ENCODE assay signal across 26 cellular contexts in the genomic region with DNA sequence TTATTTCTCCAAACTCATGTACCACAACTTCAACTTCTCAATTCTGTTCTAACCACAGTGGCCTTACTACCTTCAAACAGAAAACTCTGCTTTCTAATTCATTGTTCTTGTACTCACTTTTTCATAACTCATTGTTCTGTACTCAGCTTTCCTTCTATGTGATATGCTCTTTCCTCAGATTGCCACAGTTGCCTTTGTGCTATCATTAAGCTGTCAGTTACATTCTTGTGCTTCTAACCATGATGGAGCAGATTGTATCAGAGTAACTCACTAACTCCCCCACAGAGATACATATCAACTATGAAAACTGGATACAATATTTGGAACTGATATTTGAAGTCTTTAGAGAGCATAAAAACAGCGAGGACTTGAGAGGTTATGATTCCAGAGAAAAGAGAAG.
"Had no signal": no experiment of that assay in that cellular context is flagged by ENCODE, and none has a peak within 500 bp of the region (broad histone marks: within the 10 kb centered on the region; RNA-seq: fewer than 3 reads in every experiment).

No MANE protein-coding gene starts in this region.

- H3K27me3 ChIP-seq: adrenal gland, body of pancreas, breast epithelium, SJCRH30 had no signal

- H3K36me3 ChIP-seq: adrenal gland, breast epithelium, SJCRH30 had no signal

- H2AFZ ChIP-seq: PC-9 had no signal

- H3K4me2 ChIP-seq: PC-9 had no signal

- H3K27ac Mint-ChIP-seq: activated CD4-positive, alpha-beta T cell treated with anti-CD3 and anti-CD28 coated beads for 36 hours; activated CD4-positive, alpha-beta T cell treated with anti-CD3 and anti-CD28 coated beads, Interleukin-2, amount 10 ng/mL, durations not matched to agents 7 days and 5 days; activated CD8-positive, alpha-beta T cell treated with anti-CD3 and anti-CD28 coated beads, Interleukin-2, amount 10 ng/mL, durations not matched to agents 7 days and 5 days; activated naive CD4-positive, alpha-beta T cell treated with anti-CD3 and anti-CD28 coated beads for 36 hours; activated naive CD4-positive, alpha-beta T cell treated with anti-CD3 and anti-CD28 coated beads, Interleukin-2, amount 50 U/mL, for 72 hours; activated T-cell treated with anti-CD3 and anti-CD28 coated beads, Interleukin-2, amount 50 U/mL, for 24 hours; activated T-helper 2 cell treated with anti-CD3 and anti-CD28 coated beads, Interferon-gamma antibody, Interleukin-2, Interleukin-4, amounts not matched to agents 10 μg/mL and 5 μg/mL and 100 μg/mL, durations not matched to agents 14 hours and 24 hours and 36 hours had no signal

- H3K36me3 Mint-ChIP-seq: activated naive CD4-positive, alpha-beta T cell treated with anti-CD3 and anti-CD28 coated beads, Interleukin-2, amount 50 U/mL, for 72 hours had no signal

- H3K9me3 ChIP-seq: adrenal gland, body of pancreas, breast epithelium, SJCRH30 had no signal

- H3K27ac ChIP-seq: adrenal gland, body of pancreas, breast epithelium, PC-9, RWPE1, SJCRH30, SK-N-MC had no signal

- H3K4me1 Mint-ChIP-seq: activated CD4-positive, alpha-beta T cell treated with anti-CD3 and anti-CD28 coated beads for 36 hours; activated CD4-positive, alpha-beta T cell treated with anti-CD3 and anti-CD28 coated beads, Interleukin-2, amount 10 ng/mL, durations not matched to agents 7 days and 5 days had no signal

- H3K9me3 Mint-ChIP-seq: activated CD4-positive, alpha-beta T cell treated with anti-CD3 and anti-CD28 coated beads, Interleukin-2, amount 10 ng/mL, durations not matched to agents 7 days and 5 days; activated T-helper 2 cell treated with anti-CD3 and anti-CD28 coated beads, Interferon-gamma antibody, Interleukin-2, Interleukin-4, amounts not matched to agents 10 μg/mL and 5 μg/mL and 100 μg/mL, durations not matched to agents 14 hours and 24 hours and 36 hours had no signal

- DNase-seq: activated CD4-positive, alpha-beta T cell treated with anti-CD3 and anti-CD28 coated beads for 36 hours; activated CD4-positive, alpha-beta T cell treated with anti-CD3 and anti-CD28 coated beads, Interleukin-2, amount 10 ng/mL, durations not matched to agents 7 days and 5 days; activated CD4-positive, alpha-beta T cell treated with anti-CD3 and anti-CD28 coated beads, Interleukin-2, amount 50 U/mL, for 48 hours; activated CD8-positive, alpha-beta T cell treated with anti-CD3 and anti-CD28 coated beads, Interleukin-2, amount 10 ng/mL, durations not matched to agents 7 days and 5 days; activated gamma-delta T cell; activated naive CD4-positive, alpha-beta T cell treated with anti-CD3 and anti-CD28 coated beads for 36 hours; activated T-cell treated with anti-CD3 and anti-CD28 coated beads, Interleukin-2, amount 50 U/mL, for 24 hours; adrenal gland; body of pancreas; NCI-H1092 treated with DMSO at 0.1 percent for 48 hours; NCI-H187 treated with DMSO at 0.1 percent for 48 hours; NCI-H2171 treated with DMSO at 0.1 percent for 48 hours; NCI-H2227 treated with DMSO at 0.1 percent for 48 hours; NCI-H446 treated with DMSO at 0.1 percent for 48 hours; NCI-H524; NK-92 treated with Interleukin-12 subunit alpha and Interleukin-12 subunit beta, amount 100 ng/mL, for 24 hours; PC-9; SJCRH30; T1000 had no signal

- ATAC-seq: activated CD4-positive, alpha-beta T cell treated with anti-CD3 and anti-CD28 coated beads for 36 hours; activated CD4-positive, CD25-positive, alpha-beta regulatory T cell treated with anti-CD3 and anti-CD28 coated beads, Interleukin-2, amount 50 U/mL, for 24 hours; activated CD8-positive, alpha-beta T cell treated with anti-CD3 and anti-CD28 coated beads, Interleukin-2, amount 10 ng/mL, durations not matched to agents 7 days and 5 days; activated naive CD4-positive, alpha-beta T cell treated with anti-CD3 and anti-CD28 coated beads, Interleukin-2, amount 50 U/mL, for 72 hours; body of pancreas; Right ventricle myocardium inferior had no signal

- H3K4me3 ChIP-seq: adrenal gland, body of pancreas, breast epithelium, PC-9, SJCRH30, SK-N-MC had no signal

- H3K4me1 ChIP-seq: adrenal gland, body of pancreas, breast epithelium, SJCRH30 had no signal

- H3K4me3 Mint-ChIP-seq: activated CD4-positive, alpha-beta T cell treated with anti-CD3 and anti-CD28 coated beads for 36 hours; activated CD4-positive, alpha-beta T cell treated with anti-CD3 and anti-CD28 coated beads, Interleukin-2, amount 10 ng/mL, durations not matched to agents 7 days and 5 days; activated CD8-positive, alpha-beta T cell treated with anti-CD3 and anti-CD28 coated beads, Interleukin-2, amount 10 ng/mL, durations not matched to agents 7 days and 5 days; activated naive CD4-positive, alpha-beta T cell treated with anti-CD3 and anti-CD28 coated beads for 36 hours; activated T-cell treated with anti-CD3 and anti-CD28 coated beads, Interleukin-2, amount 50 U/mL, for 24 hours had no signal

- H3K27me3 Mint-ChIP-seq: activated CD4-positive, alpha-beta T cell treated with anti-CD3 and anti-CD28 coated beads for 36 hours; activated CD4-positive, alpha-beta T cell treated with anti-CD3 and anti-CD28 coated beads, Interleukin-2, amount 10 ng/mL, durations not matched to agents 7 days and 5 days; activated T-cell treated with anti-CD3 and anti-CD28 coated beads, Interleukin-2, amount 50 U/mL, for 24 hours had no signal
